8 cellular contexts compared by ENCODE assay signal in genomic region chr16:22207715-22208360, GRCh38. TPM values are rescaled to one million over a fixed set of nuclear protein-coding genes. Genes with fewer than 3 reads are reported as not detected.
DNase-seq lines count a peak whose midpoint lies in the region; ATAC-seq and TF ChIP-seq lines count a peak whose summit lies in the region.

No MANE protein-coding gene starts in this region.

- H3K4me3 Mint-ChIP-seq in stimulated activated naive CD8-positive, alpha-beta T cell treated with anti-CD3 and anti-CD28 coated beads, Interleukin-15, Interleukin-2, amounts not matched to agents 100 ng/mL and 50 ng/mL, for 24 hours, result peak overlapping the region; percentile 99

- peaks cover 30% of the 10 kb centered on the region for H3K36me3 Mint-ChIP-seq in stimulated activated naive CD8-positive, alpha-beta T cell treated with anti-CD3 and anti-CD28 coated beads, Interleukin-15, Interleukin-2, amounts not matched to agents 100 ng/mL and 50 ng/mL, for 24 hours (ENCODE audit: low read depth)

- peaks cover 52% of the 10 kb centered on the region for H3K4me1 Mint-ChIP-seq in stimulated activated naive CD8-positive, alpha-beta T cell treated with anti-CD3 and anti-CD28 coated beads, Interleukin-15, Interleukin-2, amounts not matched to agents 100 ng/mL and 50 ng/mL, for 24 hours (ENCODE audit: low read depth)

- H3K4me1 ChIP-seq in body of pancreas (peaks cover 32% of the 10 kb centered on the region), mesodermal cell (ENCODE audit: control insufficient read depth, insufficient read depth, low read length, poor library complexity, severe bottlenecking) (no peaks in the 10 kb centered on the region)

- no peak for TF ChIP-seq CTCF in body of pancreas (IDR thresholded peaks at IDR 0.05)

- WGBS in body of pancreas, 2 donors, result 36 to 37% methylated on average over 10 of the region's 10 CpGs
- WGBS in mesodermal cell (ENCODE audit: insufficient coverage in 2 of 2), 2 experiments, result 80 to 94% methylated on average over 7 to 8 of the region's 10 CpGs

- intact Hi-C loops in body of pancreas (cut with DNase I), result loop anchor here (10.0 kb wide), 1 partner anchor 97 kb away; no protein-coding TSS in a partner anchor

- no peak for TF ChIP-seq POLR2A in body of pancreas (IDR thresholded peaks at IDR 0.05)

- H3K27me3 Mint-ChIP-seq in stimulated activated naive CD8-positive, alpha-beta T cell treated with anti-CD3 and anti-CD28 coated beads, Interleukin-15, Interleukin-2, amounts not matched to agents 100 ng/mL and 50 ng/mL, for 24 hours, result no peaks in the 10 kb centered on the region

- H3K9me3 ChIP-seq in body of pancreas (no peaks in the 10 kb centered on the region), mesodermal cell (ENCODE audit: control insufficient read depth, low read length) (peaks cover 6% of the 10 kb centered on the region)

- H3K27me3 ChIP-seq in body of pancreas, result no peaks in the 10 kb centered on the region

- no peak for ATAC-seq in stimulated activated naive CD8-positive, alpha-beta T cell treated with anti-CD3 and anti-CD28 coated beads, Interleukin-15, Interleukin-2, amounts not matched to agents 100 U/mL and 50 U/mL, for 24 hours
- ATAC-seq in body of pancreas (no peak), GM21619 (IDR thresholded peaks at IDR 0.05; ENCODE audit: unreplicated experiment) (no peak)

- H3K36me3 ChIP-seq in body of pancreas (replicated peaks in 1 of 2; ENCODE audit: insufficient read depth in 1 of 2, low read depth in 2 of 2) (no peaks in the 10 kb centered on the region), mesodermal cell (ENCODE audit: control insufficient read depth, insufficient read depth, low read length) (peaks cover 7% of the 10 kb centered on the region)

- H3K27ac Mint-ChIP-seq in stimulated activated naive CD8-positive, alpha-beta T cell treated with anti-CD3 and anti-CD28 coated beads, Interleukin-15, Interleukin-2, amounts not matched to agents 100 ng/mL and 50 ng/mL, for 24 hours, result peak overlapping the region; percentile 99

- no peak for DNase-seq in stimulated activated naive CD8-positive, alpha-beta T cell treated with anti-CD3 and anti-CD28 coated beads, Interleukin-15, Interleukin-2, amounts not matched to agents 100 U/mL and 50 U/mL, for 24 hours
- DNase-seq in body of pancreas, result no peak
- no peak for DNase-seq in kidney tubule cell (ENCODE audit: low spot score)
- no peak for DNase-seq in activated effector memory CD4-positive, alpha-beta T cell treated with Interleukin-2 at 50 U/mL for 16 hours
- DNase-seq in activated CD4-positive, CD25-positive, alpha-beta regulatory T cell (lab: John Stamatoyannopoulos, UW), result no peak

- peak overlapping the region in 3 of 4 donors; percentile 84 to 93 (median 92) for H3K27ac ChIP-seq in body of pancreas
- H3K27ac ChIP-seq in mesodermal cell (ENCODE audit: low read depth, low read length, severe bottlenecking), result no peak overlapping the region

- H3K9me3 Mint-ChIP-seq in stimulated activated naive CD8-positive, alpha-beta T cell treated with anti-CD3 and anti-CD28 coated beads, Interleukin-15, Interleukin-2, amounts not matched to agents 100 ng/mL and 50 ng/mL, for 24 hours, result no peaks in the 10 kb centered on the region

- H3K4me3 ChIP-seq in body of pancreas, result peak overlapping the region; percentile 97 to 99
- H3K4me3 ChIP-seq in mesodermal cell (ENCODE audit: extremely low read depth, insufficient read depth, low read length, poor library complexity, severe bottlenecking), result peak overlapping the region; percentile 84

RNA-seq across cellular contexts. Expression of gene EEF2K, which starts 1.8 kb away (rescaled TPM):
- total RNA-seq in body of pancreas, result 10 to 100 TPM; 23.6 to 25.1 TPM
- 9.4 TPM for polyA plus RNA-seq in mesodermal cell (2013, experiment 1 of 2)
- polyA plus RNA-seq in mesodermal cell (2013, experiment 2 of 2), result 8.9 TPM

RNA-seq across cellular contexts. Expression of gene SDR42E2, which starts 45.5 kb away (rescaled TPM):
- total RNA-seq in body of pancreas, result under 1 TPM in 1 of 2 donors, not detected in 1; 0.66 TPM
- 0.11 TPM for polyA plus RNA-seq in mesodermal cell (2013, experiment 1 of 2)
- polyA plus RNA-seq in mesodermal cell (2013, experiment 2 of 2), result not detected
